In genomic region chrX:30794497-30794896, GRCh38 we compare ENCODE assay signal across 24 cellular contexts.
DNase-seq lines count a peak whose midpoint lies in the region; ATAC-seq, FAIRE-seq and TF ChIP-seq lines count a peak whose summit lies in the region.
"Had no signal": no experiment of that assay in that cellular context is flagged by ENCODE, and none has a peak within 500 bp of the region (broad histone marks: within the 10 kb centered on the region; RNA-seq: fewer than 3 reads in every experiment).

No MANE protein-coding gene starts in this region.

- no peak for TF ChIP-seq CTCF in H9 (conservative IDR thresholded peaks at IDR 0.05)
- TF ChIP-seq CTCF in H1 (IDR thresholded peaks at IDR 0.05; ENCODE audit: control extremely low read depth in 1 of 3, insufficient read depth in 1 of 3, low read depth in 1 of 3, low read length in 3 of 3): no peak
- no peak for TF ChIP-seq CTCF in osteocyte (IDR thresholded peaks at IDR 0.05)

- peak; percentile 10 for DNase-seq in H9
- DNase-seq in H1 (ENCODE audit: low read depth in 1 of 2, low spot score in 2 of 2): no peak
- peak; percentile 65 for DNase-seq in osteocyte (ENCODE audit: extremely low spot score, unreplicated experiment)
- DNase-seq: 8988T; ACHN; AML-193; BE2C; CD4-positive, alpha-beta T cell; CD8-positive, alpha-beta memory T cell; DMS53; DMS79 treated with DMSO at 0.1 percent for 48 hours; GF-D8; GOT3; H7 had no signal

- H3K4me3 Mint-ChIP-seq in H9: no peak overlapping the region
- no peak overlapping the region for H3K4me3 Mint-ChIP-seq in osteocyte (ENCODE audit: unreplicated experiment)
- H3K4me3 Mint-ChIP-seq: CD14-positive monocyte; CD4-positive, alpha-beta T cell; CD8-positive, alpha-beta memory T cell had no signal

- H4K20me1 ChIP-seq in H9 (ENCODE audit: control insufficient read depth, insufficient read depth, insufficient read length): peaks cover 3% of the 10 kb centered on the region
- H4K20me1 ChIP-seq in H1 (replicated peaks in 1 of 2; ENCODE audit: control insufficient read depth in 1 of 2, insufficient read depth in 2 of 2, low read length in 2 of 2): peaks cover 0 to 4% of the 10 kb centered on the region in 2 experiments
- H4K20me1 ChIP-seq: BLaER1 treated with 17β-estradiol and CSF1 and Interleukin-3, amounts not matched to agents 10 nM and 100 nM had no signal

- no peak overlapping the region for H3K4me2 ChIP-seq in H9 (ENCODE audit: insufficient read depth, insufficient read length, low read length)
- no peak overlapping the region for H3K4me2 ChIP-seq in H1 (ENCODE audit: insufficient read depth in 1 of 2, low read depth in 2 of 2, low read length in 2 of 2)
- H3K4me2 ChIP-seq: A549; BLaER1 treated with 17β-estradiol and CSF1 and Interleukin-3, amounts not matched to agents 10 nM and 100 nM had no signal

- H3K27me3 Mint-ChIP-seq in H9 (ENCODE audit: low read depth) (peaks cover 19% of the 10 kb centered on the region), osteocyte (ENCODE audit: unreplicated experiment) (no peaks in the 10 kb centered on the region)
- H3K27me3 Mint-ChIP-seq: CD4-positive, alpha-beta T cell had no signal

- H4K5ac ChIP-seq in H9 (ENCODE audit: insufficient read length, low read depth, low read length): peak overlapping the region; percentile 82
- H4K5ac ChIP-seq in H1 (ENCODE audit: insufficient read length, low read depth, low read length): no peak overlapping the region

- no peaks in the 10 kb centered on the region for H3K4me1 Mint-ChIP-seq in H9
- no peaks in the 10 kb centered on the region for H3K4me1 Mint-ChIP-seq in osteocyte (ENCODE audit: unreplicated experiment)
- H3K4me1 Mint-ChIP-seq: CD14-positive monocyte; CD8-positive, alpha-beta memory T cell had no signal

- no peak for TF ChIP-seq EP300 in H1 (IDR thresholded peaks at IDR 0.05; ENCODE audit: borderline replicate concordance in 1 of 2, low read depth in 2 of 2, low read length in 2 of 2)

- H2BK120ac ChIP-seq in H9 (ENCODE audit: low read depth, low read length, poor library complexity, severe bottlenecking) (no peak overlapping the region), H1 (replicated peaks; ENCODE audit: low read depth, low read length) (no peak overlapping the region)

- peaks cover 4% of the 10 kb centered on the region for H3K9me3 ChIP-seq in H9 (ENCODE audit: control insufficient read depth, low read depth, low read length)
- H3K9me3 ChIP-seq in H1 (ENCODE audit: insufficient read depth in 2 of 2, low read depth in 1 of 2, low read length in 1 of 2): no peaks in the 10 kb centered on the region
- H3K9me3 ChIP-seq: A549, BE2C had no signal

- H2AFZ ChIP-seq in H9 (ENCODE audit: low read length) (no peak overlapping the region), H1 (ENCODE audit: low read length) (no peak overlapping the region)

- peak overlapping the region; percentile 59 for H3K23ac ChIP-seq in H9 (ENCODE audit: insufficient read length, low read depth, low read length)
- no peak overlapping the region for H3K23ac ChIP-seq in H1 (ENCODE audit: insufficient read length)

- no peak overlapping the region for H2BK20ac ChIP-seq in H9 (ENCODE audit: low read depth, low read length, poor library complexity, severe bottlenecking)
- no peak overlapping the region for H2BK20ac ChIP-seq in H1 (ENCODE audit: low read length)

- H2AK5ac ChIP-seq in H9 (ENCODE audit: insufficient read length, low read length): no peak overlapping the region
- H2AK5ac ChIP-seq in H1 (ENCODE audit: low read depth, low read length): peak overlapping the region; percentile 99

- no peak overlapping the region for H3K14ac ChIP-seq in H9 (ENCODE audit: insufficient read depth, low read length)
- no peak overlapping the region for H3K14ac ChIP-seq in H1 (ENCODE audit: insufficient read length)

- no peaks in the 10 kb centered on the region for H3K36me3 ChIP-seq in H1 (ENCODE audit: control insufficient read depth in 2 of 4, insufficient read depth in 4 of 4, low read length in 3 of 4)
- H3K36me3 ChIP-seq: BE2C; BLaER1 treated with 17β-estradiol and CSF1 and Interleukin-3, amounts not matched to agents 10 nM and 100 nM had no signal

- H3K4me1 ChIP-seq in H9 (ENCODE audit: insufficient read depth, low read length) (no peaks in the 10 kb centered on the region), H1 (replicated peaks in 1 of 4; ENCODE audit: control insufficient read depth in 3 of 4, insufficient read depth in 4 of 4, low read length in 3 of 4) (peaks cover 0 to 2% (median 0%) of the 10 kb centered on the region in 4 experiments; a peak in 1 of 7 replicates)
- H3K4me1 ChIP-seq: A549; BE2C; BLaER1 treated with 17β-estradiol and CSF1 and Interleukin-3, amounts not matched to agents 10 nM and 100 nM had no signal

- H2BK5ac ChIP-seq in H9 (ENCODE audit: insufficient read length, low read length): no peak overlapping the region
- peak overlapping the region; percentile 87; the same call in 1 of the 2 replicates for H2BK5ac ChIP-seq in H1 (ENCODE audit: low read depth, low read length)

- no peak overlapping the region for H3T11ph ChIP-seq in H9 (ENCODE audit: low read length)

- no peaks in the 10 kb centered on the region for H3K79me2 ChIP-seq in H9 (ENCODE audit: insufficient read depth, low read length)
- H3K79me2 ChIP-seq in H1 (ENCODE audit: control insufficient read depth in 1 of 2, insufficient read depth in 2 of 2, low read length in 2 of 2): no peaks in the 10 kb centered on the region

- peak overlapping the region; percentile 44 for H4K8ac ChIP-seq in H9 (replicated peaks; ENCODE audit: insufficient read length, low read depth, low read length)
- H4K8ac ChIP-seq in H1 (ENCODE audit: extremely low read depth, insufficient read depth, low read length): no peak overlapping the region

- FAIRE-seq in H1 (lab: Jason Lieb, UNC): no peak
- FAIRE-seq: A549, D721Med, GM12891, GM18507 had no signal

- H3K9ac ChIP-seq in H9 (ENCODE audit: extremely low read depth, insufficient read length, low read length): no peak overlapping the region
- H3K9ac ChIP-seq in H1 (replicated peaks in 1 of 4; ENCODE audit: extremely low read depth in 1 of 4, low read depth in 3 of 4, low read length in 3 of 4): no peak overlapping the region
- H3K9ac ChIP-seq: BLaER1 treated with 17β-estradiol and CSF1 and Interleukin-3, amounts not matched to agents 10 nM and 100 nM had no signal

- H3K36me3 Mint-ChIP-seq in H9 (ENCODE audit: insufficient read depth in 1 of 3, low read depth in 3 of 3) (no peaks in the 10 kb centered on the region; a peak in 2 of 7 replicates), osteocyte (ENCODE audit: unreplicated experiment) (no peaks in the 10 kb centered on the region)
- H3K36me3 Mint-ChIP-seq: CD14-positive monocyte; CD8-positive, alpha-beta memory T cell had no signal

- H3K79me1 ChIP-seq in H9 (ENCODE audit: insufficient read depth, low read depth, low read length, poor library complexity, severe bottlenecking): no peaks in the 10 kb centered on the region
- H3K79me1 ChIP-seq in H1 (ENCODE audit: low read depth, low read length): 0 out of 2 replicates have a peak, but pooled peaks cover 3% of the 10 kb centered on the region

- H3K23me2 ChIP-seq in H9 (ENCODE audit: insufficient read length, low read depth, low read length, poor library complexity, severe bottlenecking) (no peaks in the 10 kb centered on the region), H1 (ENCODE audit: low read depth, low read length) (no peaks in the 10 kb centered on the region)

- no peak overlapping the region for H3K27ac Mint-ChIP-seq in H9
- H3K27ac Mint-ChIP-seq in osteocyte (ENCODE audit: unreplicated experiment): no peak overlapping the region
- H3K27ac Mint-ChIP-seq: CD4-positive, alpha-beta T cell; CD8-positive, alpha-beta memory T cell had no signal

- ATAC-seq in HG03521 (IDR thresholded peaks at IDR 0.05; ENCODE audit: unreplicated experiment) (no peak), HG02970 (IDR thresholded peaks at IDR 0.05; ENCODE audit: low FRiP score, unreplicated experiment) (no peak), GM19395 (IDR thresholded peaks at IDR 0.05; ENCODE audit: unreplicated experiment) (no peak)
- ATAC-seq: A549, HCT116 had no signal

- no peak for TF ChIP-seq POLR2A in H1 (IDR thresholded peaks at IDR 0.05; ENCODE audit: control extremely low read depth in 1 of 2, low read depth in 2 of 2, low read length in 2 of 2)

- H3K9me3 Mint-ChIP-seq in H9 (peaks cover 4 to 34% of the 10 kb centered on the region in 2 experiments; a peak in 4 of 5 replicates), osteocyte (ENCODE audit: unreplicated experiment) (peaks cover 5% of the 10 kb centered on the region)
- H3K9me3 Mint-ChIP-seq: CD4-positive, alpha-beta T cell; CD8-positive, alpha-beta memory T cell had no signal

- TF ChIP-seq RAD21 in H1 (IDR thresholded peaks at IDR 0.05 in 1 of 2, conservative IDR thresholded peaks at IDR 0.05 in 1 of 2; ENCODE audit: low read depth in 2 of 2, low read length in 2 of 2): no peak

- H3K27me3 ChIP-seq in H9 (ENCODE audit: insufficient read depth, low read length) (no peaks in the 10 kb centered on the region), H1 (replicated peaks in 1 of 4; ENCODE audit: control insufficient read depth in 3 of 4, extremely low read depth in 1 of 4, insufficient read depth in 3 of 4, low read length in 3 of 4) (no peaks in the 10 kb centered on the region)
- H3K27me3 ChIP-seq: BE2C; BLaER1 treated with 17β-estradiol and CSF1 and Interleukin-3, amounts not matched to agents 10 nM and 100 nM had no signal

- no peak overlapping the region for H3K4me3 ChIP-seq in H1 (ENCODE audit: extremely low read depth in 1 of 4, insufficient read depth in 2 of 4, low read depth in 3 of 4, low read length in 4 of 4)
- H3K4me3 ChIP-seq: A549; BLaER1 treated with 17β-estradiol and CSF1 and Interleukin-3, amounts not matched to agents 10 nM and 100 nM had no signal

- POLR2A ChIA-PET in H1 (lab: Charles Lee; ENCODE audit: partially characterized antibody): no interaction called here

- H3K56ac ChIP-seq in H9 (ENCODE audit: insufficient read length, low read depth, low read length) (no peak overlapping the region), H1 (replicated peaks; ENCODE audit: insufficient read length, low read depth, low read length) (no peak overlapping the region)

- CTCF ChIA-PET in H1 (lab: Charles Lee; ENCODE audit: partially characterized antibody): no interaction called here

- H2BK12ac ChIP-seq in H9 (ENCODE audit: insufficient read length, low read depth, low read length) (no peak overlapping the region), H1 (ENCODE audit: low read depth, low read length) (peak overlapping the region; percentile 97; the same call in 1 of the 2 replicates)

- no peak overlapping the region for H3K4ac ChIP-seq in H9 (ENCODE audit: low read depth, low read length)
- H3K4ac ChIP-seq in H1 (replicated peaks; ENCODE audit: insufficient read length, low read depth, low read length): no peak overlapping the region

- H2BK15ac ChIP-seq in H9 (ENCODE audit: low read depth, low read length) (no peak overlapping the region), H1 (ENCODE audit: low read length) (peak overlapping the region; percentile 88; the same call in 1 of the 2 replicates)

- H3K18ac ChIP-seq in H9 (ENCODE audit: insufficient read length, low read depth, low read length): no peak overlapping the region
- peak overlapping the region; percentile 32; the same call in 1 of the 2 replicates for H3K18ac ChIP-seq in H1 (ENCODE audit: extremely low read depth, low read length)

- WGBS in H9 (ENCODE audit: extremely low coverage, insufficient read length, low lambda C conversion rate): no CpG with 5 or more reads among the region's 2 CpGs
- 83% methylated on average over 2 of the region's 2 CpGs; no CpG with 5 or more reads in 1 of the 2 experiments for WGBS in H1 (ENCODE audit: extremely low coverage in 1 of 2, insufficient coverage in 1 of 2, insufficient read length in 1 of 2, insufficient replicate concordance in 2 of 2, low coverage in 1 of 2, low lambda C conversion rate in 2 of 2, missing lambda C conversion rate in 1 of 2), 2 experiments

- H4K91ac ChIP-seq in H9 (ENCODE audit: insufficient read length, low read depth, low read length) (no peak overlapping the region), H1 (replicated peaks; ENCODE audit: insufficient read length, low read length) (peak overlapping the region; percentile 81)

- H3K27ac ChIP-seq in H9 (ENCODE audit: insufficient read length, low read depth, low read length): no peak overlapping the region
- H3K27ac ChIP-seq in H1 (ENCODE audit: low read depth, low read length): no peak overlapping the region
- H3K27ac ChIP-seq: A549; BLaER1 treated with 17β-estradiol and CSF1 and Interleukin-3, amounts not matched to agents 10 nM and 100 nM had no signal

Comparison
In these comparisons a context has a peak if more than half of its experiments do, and no peak if none do; other contexts are left out.
1. DNase-seq: peak in H9 (single experiment) and osteocyte (single experiment); none in H1 (0 of 2).